In genomic region chr7:12518920-12519681, GRCh38 we compare ENCODE assay signal across 8 cellular contexts. TPM values are rescaled to one million over a fixed set of nuclear protein-coding genes. Genes with fewer than 3 reads are reported as not detected.
DNase-seq lines count a peak whose midpoint lies in the region; ATAC-seq and TF ChIP-seq lines count a peak whose summit lies in the region.

No MANE protein-coding gene starts in this region.

- ATAC-seq in Right ventricle myocardium inferior (no peak), HG02642 (IDR thresholded peaks at IDR 0.05; ENCODE audit: poor library complexity, unreplicated experiment) (peak; percentile 97)

- no peak for TF ChIP-seq POLR2A in NB4 (IDR thresholded peaks at IDR 0.05; ENCODE audit: extremely low read depth, insufficient read length)
- no peak for TF ChIP-seq POLR2A in esophagus squamous epithelium (IDR thresholded peaks at IDR 0.05)

- H3K36me3 ChIP-seq in left ventricle myocardium inferior: no peaks in the 10 kb centered on the region
- H3K36me3 ChIP-seq in esophagus squamous epithelium: no peaks in the 10 kb centered on the region

- H3K4me1 ChIP-seq in left ventricle myocardium inferior (no peaks in the 10 kb centered on the region), esophagus squamous epithelium (no peaks in the 10 kb centered on the region)

- H3K27me3 ChIP-seq in left ventricle myocardium inferior (ENCODE audit: low read depth) (peaks cover 5% of the 10 kb centered on the region), esophagus squamous epithelium (no peaks in the 10 kb centered on the region)

- TF ChIP-seq CTCF in left ventricle myocardium inferior (IDR thresholded peaks at IDR 0.05; ENCODE audit: borderline replicate concordance) (no peak), NB4 (IDR thresholded peaks at IDR 0.05; ENCODE audit: low read depth, low read length) (peak; percentile 81), esophagus squamous epithelium (IDR thresholded peaks at IDR 0.05) (peak in 4 of 6 experiments; percentile 16 to 50 (median 31))

- H3K4me3 ChIP-seq in left ventricle myocardium inferior (no peak overlapping the region), NB4 (ENCODE audit: low read depth, low read length) (no peak overlapping the region), esophagus squamous epithelium (no peak overlapping the region)

- DNase-seq in Right ventricle myocardium inferior (ENCODE audit: missing footprints): peak; percentile 20
- no peak for DNase-seq in left ventricle myocardium inferior
- peak; percentile 28 for DNase-seq in NB4 (ENCODE audit: low read depth)
- no peak for DNase-seq in esophagus squamous epithelium (lab: John Stamatoyannopoulos, UW)
- no peak for DNase-seq in inferior parietal cortex (ENCODE audit: extremely low spot score)
- no peak for DNase-seq in stimulated activated CD4-positive, alpha-beta T cell treated with anti-CD3 and anti-CD28 coated beads, Interleukin-12 subunit alpha, Interleukin-12 subunit beta, amount 100 ng/mL, for 4 hours
- DNase-seq in NCI-H2196 (lab: John Stamatoyannopoulos, UW; ENCODE audit: unreplicated experiment): no peak

- 78% methylated on average over 1 of the region's 2 CpGs; no CpG with 5 or more reads in 1 of the 2 donors for WGBS in esophagus squamous epithelium, 2 donors

- H3K9me3 ChIP-seq in left ventricle myocardium inferior (replicated peaks): peaks cover 41% of the 10 kb centered on the region
- H3K9me3 ChIP-seq in esophagus squamous epithelium: peaks cover 0 to 6% (median 0%) of the 10 kb centered on the region in 3 donors

- intact Hi-C loops in Right ventricle myocardium inferior (cut with DNase I): no loop called here
- intact Hi-C loops in left ventricle myocardium inferior (cut with micrococcal nuclease): no loop called here
- intact Hi-C loops in esophagus squamous epithelium (cut with DNase I): no loop called here

- no peak overlapping the region for H3K27ac ChIP-seq in left ventricle myocardium inferior (replicated peaks)
- H3K27ac ChIP-seq in esophagus squamous epithelium: no peak overlapping the region

RNA-seq across cellular contexts. Expression of gene SCIN, which starts 51.4 kb away (rescaled TPM):
- total RNA-seq in Right ventricle myocardium inferior (0.08 TPM), left ventricle myocardium inferior (not detected), esophagus squamous epithelium (10 to 100 TPM in 3 of 4 donors, 1 to 10 TPM in 1; 3.4 to 38.4 (median 25.9) TPM)

Comparison
In these comparisons a context has a peak if more than half of its experiments do, and no peak if none do; other contexts are left out.
1. DNase-seq: peak in Right ventricle myocardium inferior (single experiment) and NB4 (single experiment); none in left ventricle myocardium inferior (single experiment), esophagus squamous epithelium (single experiment), inferior parietal cortex (single experiment), stimulated activated CD4-positive, alpha-beta T cell treated with anti-CD3 and anti-CD28 coated beads, Interleukin-12 subunit alpha, Interleukin-12 subunit beta, amount 100 ng/mL, for 4 hours (single experiment) and NCI-H2196 (single experiment).